ENCODE assay signal across 1 cellular context in the genomic region with DNA sequence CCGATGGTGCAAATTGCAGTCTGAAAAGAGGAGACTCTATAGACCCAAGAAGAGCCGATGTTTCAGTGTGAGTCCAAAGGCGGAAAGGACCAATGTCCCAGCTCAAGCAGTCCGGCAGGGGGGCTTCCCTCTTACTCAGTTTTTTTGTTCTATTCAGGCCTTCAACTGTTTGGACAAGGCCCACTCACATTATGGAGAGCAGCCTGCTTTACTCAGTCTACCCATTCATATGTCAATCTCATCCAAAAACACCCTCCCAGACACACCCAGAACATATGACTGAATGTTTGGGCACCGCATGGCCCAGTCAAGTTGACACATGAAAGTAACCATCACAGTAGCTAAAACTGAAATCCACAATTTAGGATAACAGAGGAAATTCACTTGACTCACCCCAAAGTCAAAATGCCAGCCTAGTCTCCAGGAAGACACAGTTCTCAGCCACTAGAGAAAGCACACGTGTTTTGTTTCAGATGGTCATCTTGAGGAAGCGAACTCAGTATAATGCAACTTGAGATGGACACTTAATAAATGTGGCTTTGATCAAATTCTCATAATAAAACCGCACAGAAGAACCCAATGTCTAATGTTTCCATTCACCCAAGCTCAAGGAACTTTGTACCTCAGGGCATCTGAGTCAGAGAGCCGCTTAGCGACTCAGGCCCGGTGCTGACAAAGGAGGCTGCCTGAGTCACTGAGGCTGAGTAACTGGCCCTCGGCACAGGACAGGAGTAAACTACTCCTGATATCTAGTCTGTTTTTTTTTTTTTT.
TF ChIP-seq lines count a peak whose summit lies in the region.

No MANE protein-coding gene starts in this region.

TF ChIP-seq in GM12878, 131 proteins besides CTCF, POLR2A, EP300 and RAD21:
- TF ChIP-seq DPF2 (IDR thresholded peaks at IDR 0.05): no peak
- TF ChIP-seq, protein P1, sequence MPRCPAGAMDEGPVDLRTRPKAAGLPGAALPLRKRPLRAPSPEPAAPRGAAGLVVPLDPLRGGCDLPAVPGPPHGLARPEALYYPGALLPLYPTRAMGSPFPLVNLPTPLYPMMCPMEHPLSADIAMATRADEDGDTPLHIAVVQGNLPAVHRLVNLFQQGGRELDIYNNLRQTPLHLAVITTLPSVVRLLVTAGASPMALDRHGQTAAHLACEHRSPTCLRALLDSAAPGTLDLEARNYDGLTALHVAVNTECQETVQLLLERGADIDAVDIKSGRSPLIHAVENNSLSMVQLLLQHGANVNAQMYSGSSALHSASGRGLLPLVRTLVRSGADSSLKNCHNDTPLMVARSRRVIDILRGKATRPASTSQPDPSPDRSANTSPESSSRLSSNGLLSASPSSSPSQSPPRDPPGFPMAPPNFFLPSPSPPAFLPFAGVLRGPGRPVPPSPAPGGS (IDR thresholded peaks at IDR 0.05; ENCODE audit: borderline replicate concordance, insufficient read depth, low read depth, low read length, poor library complexity, severe bottlenecking): peak; percentile 84
